ENCODE assay signal across 14 cellular contexts in the genomic region with DNA sequence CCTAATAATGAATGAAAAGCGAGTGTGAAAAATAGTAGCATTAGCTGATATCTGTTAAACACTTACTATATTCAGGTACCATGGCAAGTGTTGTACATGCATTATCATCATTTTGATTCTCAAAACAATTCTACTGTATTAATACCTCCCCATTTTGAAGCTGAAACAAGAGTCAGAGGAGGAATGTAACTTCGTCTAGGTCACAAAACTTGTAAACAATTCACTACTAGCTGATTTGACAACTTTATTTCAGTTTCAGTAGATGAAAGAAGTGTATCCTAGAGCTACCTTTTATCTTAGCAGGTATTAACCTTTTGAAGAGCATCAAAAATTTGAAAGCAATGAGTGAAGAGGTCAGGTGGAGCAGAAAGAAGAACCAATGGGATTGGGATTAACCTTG. TPM values are rescaled to one million over a fixed set of nuclear protein-coding genes. Genes with fewer than 3 reads are reported as not detected.
DNase-seq lines count a peak whose midpoint lies in the region; ATAC-seq and TF ChIP-seq lines count a peak whose summit lies in the region.
"Had no signal": no experiment of that assay in that cellular context is flagged by ENCODE, and none has a peak within 500 bp of the region (broad histone marks: within the 10 kb centered on the region; RNA-seq: fewer than 3 reads in every experiment).

No MANE protein-coding gene starts in this region.

- intact Hi-C loops in sciatic nerve (cut with DNase I), result no loop called here

- peaks cover 51% of the 10 kb centered on the region for H3K4me1 ChIP-seq in effector memory CD4-positive, alpha-beta T cell (ENCODE audit: control insufficient read depth, insufficient read depth, low read length, poor library complexity, severe bottlenecking)
- no peaks in the 10 kb centered on the region for H3K4me1 ChIP-seq in thoracic aorta (ENCODE audit: control insufficient read depth in 1 of 2, low read depth in 2 of 2)
- H3K4me1 ChIP-seq: gastrocnemius medialis had no signal

- no peak for TF ChIP-seq CTCF in thoracic aorta (IDR thresholded peaks at IDR 0.05)

- H3K4me1 Mint-ChIP-seq in activated naive CD4-positive, alpha-beta T cell treated with anti-CD3 and anti-CD28 coated beads, Interleukin-2, amount 50 U/mL, for 24 hours, result peaks cover 93% of the 10 kb centered on the region
- H3K4me1 Mint-ChIP-seq in T-helper 17 cell, result peaks cover 75% of the 10 kb centered on the region

- peak overlapping the region; percentile 71 for H3K27ac ChIP-seq in effector memory CD4-positive, alpha-beta T cell (ENCODE audit: insufficient read depth, low read length, poor library complexity, severe bottlenecking)
- H3K27ac ChIP-seq in thoracic aorta, result no peak overlapping the region
- H3K27ac ChIP-seq: gastrocnemius medialis had no signal

- peak overlapping the region; percentile 64 for H3K4me3 ChIP-seq in effector memory CD4-positive, alpha-beta T cell (ENCODE audit: insufficient read depth, low read depth, low read length, poor library complexity, severe bottlenecking)
- H3K4me3 ChIP-seq in thoracic aorta, result peak overlapping the region; percentile 58

- peak overlapping the region; percentile 86 for H3K4me3 Mint-ChIP-seq in activated naive CD4-positive, alpha-beta T cell treated with anti-CD3 and anti-CD28 coated beads, Interleukin-2, amount 50 U/mL, for 24 hours
- H3K4me3 Mint-ChIP-seq in T-helper 17 cell, result peak overlapping the region; percentile 93

- no peaks in the 10 kb centered on the region for H3K36me3 ChIP-seq in effector memory CD4-positive, alpha-beta T cell (ENCODE audit: control insufficient read depth, insufficient read depth, low read length)
- H3K36me3 ChIP-seq in thoracic aorta, result no peaks in the 10 kb centered on the region
- H3K36me3 ChIP-seq: gastrocnemius medialis had no signal

- H3K27me3 ChIP-seq in effector memory CD4-positive, alpha-beta T cell (replicated peaks; ENCODE audit: control insufficient read depth, insufficient read depth, low read length, poor library complexity, severe bottlenecking), result no peaks in the 10 kb centered on the region
- no peaks in the 10 kb centered on the region for H3K27me3 ChIP-seq in thoracic aorta (replicated peaks; ENCODE audit: insufficient read depth)
- H3K27me3 ChIP-seq: gastrocnemius medialis had no signal

- peaks cover 2% of the 10 kb centered on the region for H3K36me3 Mint-ChIP-seq in activated naive CD4-positive, alpha-beta T cell treated with anti-CD3 and anti-CD28 coated beads, Interleukin-2, amount 50 U/mL, for 24 hours
- H3K36me3 Mint-ChIP-seq in T-helper 17 cell (ENCODE audit: low read depth), result peaks cover 4% of the 10 kb centered on the region

- ATAC-seq in T-helper 17 cell (peak; percentile 23), thoracic aorta (ENCODE audit: insufficient number of reproducible peaks, low FRiP score, low read depth) (no peak), sciatic nerve (no peak), HG03025 (IDR thresholded peaks at IDR 0.05; ENCODE audit: low FRiP score, unreplicated experiment) (no peak), HG02763 (IDR thresholded peaks at IDR 0.05; ENCODE audit: unreplicated experiment) (no peak)
- ATAC-seq: gastrocnemius medialis had no signal

- peak overlapping the region; percentile 97 for H3K27ac Mint-ChIP-seq in activated naive CD4-positive, alpha-beta T cell treated with anti-CD3 and anti-CD28 coated beads, Interleukin-2, amount 50 U/mL, for 24 hours
- H3K27ac Mint-ChIP-seq in T-helper 17 cell, result peak overlapping the region; percentile 96

- H3K9me3 ChIP-seq in T-helper 17 cell (ENCODE audit: control insufficient read depth, low read length, poor library complexity, severe bottlenecking) (no peaks in the 10 kb centered on the region), thoracic aorta (no peaks in the 10 kb centered on the region)
- H3K9me3 ChIP-seq in effector memory CD4-positive, alpha-beta T cell (ENCODE audit: control insufficient read depth, low read length), result no peaks in the 10 kb centered on the region
- H3K9me3 ChIP-seq: gastrocnemius medialis had no signal

- H3K27me3 Mint-ChIP-seq in activated naive CD4-positive, alpha-beta T cell treated with anti-CD3 and anti-CD28 coated beads, Interleukin-2, amount 50 U/mL, for 24 hours, result no peaks in the 10 kb centered on the region
- H3K27me3 Mint-ChIP-seq in T-helper 17 cell, result no peaks in the 10 kb centered on the region

- peaks cover 18% of the 10 kb centered on the region for H3K9me3 Mint-ChIP-seq in activated naive CD4-positive, alpha-beta T cell treated with anti-CD3 and anti-CD28 coated beads, Interleukin-2, amount 50 U/mL, for 24 hours

- no peak for DNase-seq in activated naive CD4-positive, alpha-beta T cell treated with Interleukin-2 at 50 U/mL for 16 hours
- DNase-seq in T-helper 17 cell, result no peak
- DNase-seq in effector memory CD4-positive, alpha-beta T cell, result no peak
- no peak for DNase-seq in thoracic aorta (ENCODE audit: low spot score)
- DNase-seq in sciatic nerve (ENCODE audit: low spot score), result no peak
- DNase-seq: activated CD4-positive, alpha-beta T cell treated with anti-CD3 and anti-CD28 coated beads, Interleukin-2, amount 50 U/mL, for 1 hour; gastrocnemius medialis; NCI-H1417 treated with DMSO at 0.1 percent for 48 hours; NCI-H226 had no signal

RNA-seq across cellular contexts. Expression of a gene that starts 1.6 kb away (rescaled TPM):
- total RNA-seq in T-helper 17 cell (10 to 100 TPM; 66.2 to 71.6 TPM), thoracic aorta (10 to 100 TPM; 11.6 to 12.7 TPM), sciatic nerve (13.5 TPM)
- total RNA-seq: H1, lung microvascular endothelial cell had no signal

RNA-seq across cellular contexts. Expression of a gene that starts 54.6 kb away (rescaled TPM):
- 10 to 100 TPM; 24.8 to 38.0 TPM for total RNA-seq in T-helper 17 cell
- total RNA-seq in thoracic aorta, result 1 to 10 TPM; 1.2 to 5.6 TPM
- 0.85 TPM for total RNA-seq in sciatic nerve
- total RNA-seq: H1, lung microvascular endothelial cell had no signal
